ENCODE assay signal across 23 cellular contexts in genomic region chr16:50605733-50606430, GRCh38. TPM values are rescaled to one million over a fixed set of nuclear protein-coding genes. Genes with fewer than 3 reads are reported as not detected.
DNase-seq lines count a peak whose midpoint lies in the region; FAIRE-seq and TF ChIP-seq lines count a peak whose summit lies in the region.
"Had no signal": no experiment of that assay in that cellular context is flagged by ENCODE, and none has a peak within 500 bp of the region (broad histone marks: within the 10 kb centered on the region; RNA-seq: fewer than 3 reads in every experiment).

No MANE protein-coding gene starts in this region.

- FAIRE-seq in GM12891 (lab: Jason Lieb, UNC) = no peak
- FAIRE-seq: G401.6, GM18507, HTR-8/SVneo had no signal

- H3K9me3 ChIP-seq in esophagus (ENCODE audit: control insufficient read depth in 2 of 2, insufficient read depth in 1 of 2, low read depth in 1 of 2, low read length in 1 of 2) (no peaks in the 10 kb centered on the region), muscle layer of colon (ENCODE audit: low read length) (no peaks in the 10 kb centered on the region), stomach smooth muscle (ENCODE audit: control insufficient read depth in 2 of 2, low read length in 2 of 2) (no peaks in the 10 kb centered on the region), hepatocyte (ENCODE audit: low read depth) (no peaks in the 10 kb centered on the region)
- H3K9me3 ChIP-seq: HAP-1, SJCRH30 had no signal

- no peak overlapping the region for H2AFZ ChIP-seq in hepatocyte
- H2AFZ ChIP-seq: GM23338 had no signal

- no peak for TF ChIP-seq CTCF in hepatocyte (IDR thresholded peaks at IDR 0.05; ENCODE audit: poor library complexity)

- no peak overlapping the region for H3K9ac ChIP-seq in muscle layer of colon (ENCODE audit: low read length)
- H3K9ac ChIP-seq in stomach smooth muscle (ENCODE audit: low read length in 2 of 2) = no peak overlapping the region
- H3K9ac ChIP-seq: KMS-11 had no signal

- H3K9me2 ChIP-seq in hepatocyte (replicated peaks; ENCODE audit: insufficient read depth) = no peaks in the 10 kb centered on the region

- H3K4me2 ChIP-seq in hepatocyte = no peak overlapping the region
- H3K4me2 ChIP-seq: GM23338, KMS-11 had no signal

- H3K36me3 ChIP-seq in esophagus (ENCODE audit: control insufficient read depth in 2 of 2, insufficient read depth in 2 of 2, low read length in 1 of 2) (no peaks in the 10 kb centered on the region), muscle layer of colon (ENCODE audit: insufficient read depth, low read length) (no peaks in the 10 kb centered on the region), stomach smooth muscle (ENCODE audit: control insufficient read depth in 2 of 2, insufficient read depth in 2 of 2, low read length in 2 of 2) (no peaks in the 10 kb centered on the region), hepatocyte (replicated peaks; ENCODE audit: insufficient read depth, low read depth) (no peaks in the 10 kb centered on the region)
- H3K36me3 ChIP-seq: HAP-1, Peyer's patch, SJCRH30 had no signal

- H3K4me3 ChIP-seq in esophagus (ENCODE audit: low read depth in 1 of 2, low read length in 2 of 2) = no peak overlapping the region
- H3K4me3 ChIP-seq in muscle layer of colon (ENCODE audit: low read depth in 1 of 2, low read length in 2 of 2) = no peak overlapping the region
- no peak overlapping the region for H3K4me3 ChIP-seq in stomach smooth muscle (ENCODE audit: low read length in 2 of 2)
- H3K4me3 ChIP-seq in hepatocyte = no peak overlapping the region
- H3K4me3 ChIP-seq: GM23338, HAP-1, Peyer's patch, SJCRH30 had no signal

- no peaks in the 10 kb centered on the region for H3K79me2 ChIP-seq in hepatocyte

- TF ChIP-seq POLR2A in GM12891 (IDR thresholded peaks at IDR 0.05; ENCODE audit: low read depth, low read length) = no peak

- peak overlapping the region; percentile 2 to 57 for H3K27ac ChIP-seq in esophagus (ENCODE audit: low read depth in 2 of 2, low read length in 1 of 2)
- peak overlapping the region; percentile 99 for H3K27ac ChIP-seq in muscle layer of colon (ENCODE audit: low read depth, low read length)
- peak overlapping the region; percentile 97 for H3K27ac ChIP-seq in stomach smooth muscle (ENCODE audit: low read length)
- H3K27ac ChIP-seq in hepatocyte = no peak overlapping the region
- H3K27ac ChIP-seq: KMS-11, SJCRH30 had no signal

- no peaks in the 10 kb centered on the region for H4K20me1 ChIP-seq in hepatocyte (ENCODE audit: insufficient read depth, poor library complexity, severe bottlenecking)

- no peak for DNase-seq in hepatocyte (ENCODE audit: low spot score)
- no peak for DNase-seq in GM12891 (ENCODE audit: insufficient read length, low spot score)
- no peak for DNase-seq in COLO829 (ENCODE audit: low spot score)
- no peak for DNase-seq in D341Med (ENCODE audit: low spot score)
- DNase-seq: CD4-positive, alpha-beta memory T cell; DMS153; IMR-90; NCI-H1105 treated with DMSO at 0.1 percent for 48 hours; NCI-H2029 treated with DMSO at 0.1 percent for 48 hours; NCI-H2171; NCI-H345; NCI-H526; Peyer's patch; SJCRH30 had no signal

- 74 to 85% methylated on average over 19 of the region's 19 CpGs for WGBS in esophagus, 2 donors
- 94% methylated on average over 19 of the region's 19 CpGs for WGBS in hepatocyte (ENCODE audit: low lambda C conversion rate, missing lambda C conversion rate)

- H3K27me3 ChIP-seq in esophagus (ENCODE audit: control insufficient read depth in 1 of 2, insufficient read depth in 2 of 2, low read length in 2 of 2) (no peaks in the 10 kb centered on the region), muscle layer of colon (ENCODE audit: control insufficient read depth in 1 of 2, insufficient read depth in 2 of 2, low read length in 2 of 2) (no peaks in the 10 kb centered on the region), stomach smooth muscle (ENCODE audit: control insufficient read depth in 1 of 2, insufficient read depth in 2 of 2, low read length in 2 of 2) (no peaks in the 10 kb centered on the region), hepatocyte (no peaks in the 10 kb centered on the region)
- H3K27me3 ChIP-seq: Peyer's patch had no signal

- H3K4me1 ChIP-seq in esophagus (ENCODE audit: control insufficient read depth in 2 of 2, insufficient read depth in 2 of 2, low read length in 1 of 2) (peaks cover 17 to 23% of the 10 kb centered on the region in 2 donors), muscle layer of colon (ENCODE audit: insufficient read depth, low read length) (peaks cover 97% of the 10 kb centered on the region), stomach smooth muscle (ENCODE audit: control insufficient read depth, insufficient read depth, low read length) (peaks cover 91% of the 10 kb centered on the region), hepatocyte (ENCODE audit: insufficient read depth) (peaks cover 35% of the 10 kb centered on the region)
- H3K4me1 ChIP-seq: SJCRH30 had no signal

TF ChIP-seq in GM12891, 5 proteins besides CTCF, POLR2A, EP300 and RAD21:
- TF ChIP-seq POLR2AphosphoS5 (IDR thresholded peaks at IDR 0.05; ENCODE audit: low read depth, low read length) (no peak), PAX5 (IDR thresholded peaks at IDR 0.05; ENCODE audit: insufficient read depth, low read length, severe bottlenecking) (no peak), POU2F2 (IDR thresholded peaks at IDR 0.05; ENCODE audit: low read depth, low read length) (no peak), SPI1 (IDR thresholded peaks at IDR 0.05; ENCODE audit: low read depth, low read length) (no peak), TAF1 (IDR thresholded peaks at IDR 0.05; ENCODE audit: low read depth, low read length) (no peak)

RNA-seq across cellular contexts. Expression of gene NKD1, which starts 57.7 kb away (rescaled TPM):
- polyA plus RNA-seq in esophagus (1 to 10 TPM; 1.1 to 2.0 TPM), hepatocyte (23.0 and 26.3 TPM in 2 replicates)
- 4.1 and 5.9 TPM in 2 replicates for total RNA-seq in hepatocyte
- 0.04 TPM for polyA plus RNA-seq in GM12891 (2012; ENCODE audit: low read depth, missing spikeins)
- total RNA-seq: IMR-90 had no signal
- polyA plus RNA-seq: IMR-90 had no signal
